ENCODE assay signal across 1 cellular context in the genomic region with DNA sequence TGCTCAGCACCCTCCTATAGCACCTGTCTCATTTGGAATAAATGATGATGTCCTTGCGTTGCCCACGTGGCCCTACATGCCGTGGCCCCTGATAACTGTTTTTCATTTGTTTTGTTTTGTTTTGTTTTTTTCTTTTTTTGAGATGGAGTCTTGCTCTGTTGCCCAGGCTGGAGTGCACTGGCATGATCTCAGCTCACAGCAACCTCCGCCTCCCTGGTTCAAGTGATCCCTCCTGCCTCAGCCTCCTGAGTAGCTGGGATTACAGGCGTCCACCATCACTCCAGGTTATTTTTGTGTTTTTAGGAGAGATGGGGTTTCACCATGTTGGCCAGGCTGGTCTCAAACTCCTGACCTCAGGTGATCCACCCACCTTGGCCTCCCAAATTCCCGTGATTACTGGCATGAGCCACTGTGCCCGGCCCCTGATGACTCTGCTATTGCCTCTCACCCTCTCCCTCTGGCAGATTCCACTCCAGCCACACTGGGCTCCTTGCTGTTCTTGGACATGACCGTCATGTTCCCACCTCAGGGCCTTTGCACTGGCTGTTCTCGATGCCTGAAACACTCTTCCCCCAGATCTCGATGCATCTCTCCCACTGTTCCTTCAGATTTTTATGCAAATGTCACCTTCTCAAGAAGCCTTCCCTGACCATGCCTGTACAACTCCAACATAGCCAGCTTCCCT.
TF ChIP-seq lines count a peak whose summit lies in the region.

No MANE protein-coding gene starts in this region.

TF ChIP-seq in HEK293, 187 proteins besides CTCF, POLR2A, EP300 and RAD21 (continued from another document):
- TF ChIP-seq, protein P1, sequence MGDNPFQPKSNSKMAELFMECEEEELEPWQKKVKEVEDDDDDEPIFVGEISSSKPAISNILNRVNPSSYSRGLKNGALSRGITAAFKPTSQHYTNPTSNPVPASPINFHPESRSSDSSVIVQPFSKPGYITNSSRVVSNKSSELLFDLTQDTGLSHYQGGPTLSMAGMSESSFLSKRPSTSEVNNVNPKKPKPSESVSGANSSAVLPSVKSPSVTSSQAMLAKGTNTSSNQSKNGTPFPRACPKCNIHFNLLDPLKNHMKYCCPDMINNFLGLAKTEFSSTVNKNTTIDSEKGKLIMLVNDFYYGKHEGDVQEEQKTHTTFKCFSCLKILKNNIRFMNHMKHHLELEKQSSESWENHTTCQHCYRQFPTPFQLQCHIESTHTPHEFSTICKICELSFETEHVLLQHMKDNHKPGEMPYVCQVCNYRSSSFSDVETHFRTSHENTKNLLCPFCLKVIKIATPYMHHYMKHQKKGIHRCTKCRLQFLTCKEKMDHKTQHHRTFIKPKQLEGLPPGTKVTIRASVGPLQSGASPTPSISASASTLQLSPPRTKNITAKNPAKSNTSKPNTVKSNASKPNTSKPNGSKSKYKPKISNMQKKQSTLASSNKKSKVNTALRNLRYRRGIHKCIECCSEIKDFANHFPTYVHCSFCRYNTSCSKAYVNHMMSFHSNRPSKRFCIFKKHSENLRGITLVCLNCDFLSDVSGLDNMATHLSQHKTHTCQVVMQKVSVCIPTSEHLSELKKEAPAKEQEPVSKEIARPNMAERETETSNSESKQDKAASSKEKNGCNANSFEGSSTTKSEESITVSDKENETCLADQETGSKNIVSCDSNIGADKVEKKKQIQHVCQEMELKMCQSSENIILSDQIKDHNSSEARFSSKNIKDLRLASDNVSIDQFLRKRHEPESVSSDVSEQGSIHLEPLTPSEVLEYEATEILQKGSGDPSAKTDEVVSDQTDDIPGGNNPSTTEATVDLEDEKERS (tag by site-specific recombination; IDR thresholded peaks at IDR 0.05), result 0 out of 2 replicates have a peak, but pooled peaks have one; percentile 29
- TF ChIP-seq ZNF148 (tag by site-specific recombination; IDR thresholded peaks at IDR 0.05; ENCODE audit: borderline replicate concordance), result no peak
- no peak for TF ChIP-seq MYNN (tag by site-specific recombination; IDR thresholded peaks at IDR 0.05; ENCODE audit: borderline replicate concordance)
- TF ChIP-seq, protein P2, sequence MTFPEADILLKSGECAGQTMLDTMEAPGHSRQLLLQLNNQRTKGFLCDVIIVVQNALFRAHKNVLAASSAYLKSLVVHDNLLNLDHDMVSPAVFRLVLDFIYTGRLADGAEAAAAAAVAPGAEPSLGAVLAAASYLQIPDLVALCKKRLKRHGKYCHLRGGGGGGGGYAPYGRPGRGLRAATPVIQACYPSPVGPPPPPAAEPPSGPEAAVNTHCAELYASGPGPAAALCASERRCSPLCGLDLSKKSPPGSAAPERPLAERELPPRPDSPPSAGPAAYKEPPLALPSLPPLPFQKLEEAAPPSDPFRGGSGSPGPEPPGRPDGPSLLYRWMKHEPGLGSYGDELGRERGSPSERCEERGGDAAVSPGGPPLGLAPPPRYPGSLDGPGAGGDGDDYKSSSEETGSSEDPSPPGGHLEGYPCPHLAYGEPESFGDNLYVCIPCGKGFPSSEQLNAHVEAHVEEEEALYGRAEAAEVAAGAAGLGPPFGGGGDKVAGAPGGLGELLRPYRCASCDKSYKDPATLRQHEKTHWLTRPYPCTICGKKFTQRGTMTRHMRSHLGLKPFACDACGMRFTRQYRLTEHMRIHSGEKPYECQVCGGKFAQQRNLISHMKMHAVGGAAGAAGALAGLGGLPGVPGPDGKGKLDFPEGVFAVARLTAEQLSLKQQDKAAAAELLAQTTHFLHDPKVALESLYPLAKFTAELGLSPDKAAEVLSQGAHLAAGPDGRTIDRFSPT (tag by site-specific recombination; IDR thresholded peaks at IDR 0.05), result no peak
- no peak for TF ChIP-seq ZNF791 (tag by site-specific recombination; IDR thresholded peaks at IDR 0.05)
- no peak for TF ChIP-seq ZFP3 (tag by site-specific recombination; IDR thresholded peaks at IDR 0.05; ENCODE audit: low read depth)
- no peak for TF ChIP-seq SP7 (tag by site-specific recombination; IDR thresholded peaks at IDR 0.05)
- 0 out of 2 replicates have a peak, but pooled peaks have one; percentile 10 for TF ChIP-seq ZNF10 (tag by site-specific recombination; IDR thresholded peaks at IDR 0.05)
- no peak for TF ChIP-seq TRIM28 (IDR thresholded peaks at IDR 0.05; ENCODE audit: borderline replicate concordance, low read length)
- TF ChIP-seq KLF16 (tag by site-specific recombination; IDR thresholded peaks at IDR 0.05), result no peak
- no peak for TF ChIP-seq ZNF558 (tag by site-specific recombination; IDR thresholded peaks at IDR 0.05)
- no peak for TF ChIP-seq ZNF221 (tag by site-specific recombination; IDR thresholded peaks at IDR 0.05; ENCODE audit: borderline replicate concordance)
- TF ChIP-seq, protein P3, sequence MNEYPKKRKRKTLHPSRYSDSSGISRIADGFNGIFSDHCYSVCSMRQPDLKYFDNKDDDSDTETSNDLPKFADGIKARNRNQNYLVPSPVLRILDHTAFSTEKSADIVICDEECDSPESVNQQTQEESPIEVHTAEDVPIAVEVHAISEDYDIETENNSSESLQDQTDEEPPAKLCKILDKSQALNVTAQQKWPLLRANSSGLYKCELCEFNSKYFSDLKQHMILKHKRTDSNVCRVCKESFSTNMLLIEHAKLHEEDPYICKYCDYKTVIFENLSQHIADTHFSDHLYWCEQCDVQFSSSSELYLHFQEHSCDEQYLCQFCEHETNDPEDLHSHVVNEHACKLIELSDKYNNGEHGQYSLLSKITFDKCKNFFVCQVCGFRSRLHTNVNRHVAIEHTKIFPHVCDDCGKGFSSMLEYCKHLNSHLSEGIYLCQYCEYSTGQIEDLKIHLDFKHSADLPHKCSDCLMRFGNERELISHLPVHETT (tag by site-specific recombination; IDR thresholded peaks at IDR 0.05), result no peak
- TF ChIP-seq ZNF521 (tag by site-specific recombination; IDR thresholded peaks at IDR 0.05), result no peak
- no peak for TF ChIP-seq ZNF175 (tag by site-specific recombination; IDR thresholded peaks at IDR 0.05)
- no peak for TF ChIP-seq ZNF561 (tag by site-specific recombination; IDR thresholded peaks at IDR 0.05; ENCODE audit: borderline replicate concordance)
- peak; percentile 19; the same call in 1 of the 2 replicates for TF ChIP-seq ZNF664 (tag by site-specific recombination; IDR thresholded peaks at IDR 0.05)
- TF ChIP-seq OSR2 (tag by site-specific recombination; IDR thresholded peaks at IDR 0.05), result no peak
- no peak for TF ChIP-seq ZFP41 (tag by site-specific recombination; IDR thresholded peaks at IDR 0.05; ENCODE audit: borderline replicate concordance)
- TF ChIP-seq ZNF37A (tag by site-specific recombination; IDR thresholded peaks at IDR 0.05), result no peak
- no peak for TF ChIP-seq EGR2 (tag by site-specific recombination; IDR thresholded peaks at IDR 0.05; ENCODE audit: low read depth)
- peak; percentile 97 for TF ChIP-seq ZNF623 (tag by site-specific recombination; IDR thresholded peaks at IDR 0.05)
- TF ChIP-seq KLF1 (tag by site-specific recombination; IDR thresholded peaks at IDR 0.05), result no peak
